In genomic region chr11:95152878-95153856, GRCh38 we compare ENCODE assay signal across 1 cellular context.
TF ChIP-seq lines count a peak whose summit lies in the region.

No MANE protein-coding gene starts in this region.

TF ChIP-seq in K562, 482 proteins besides CTCF, POLR2A, EP300 and RAD21 (continued from another document and continues in another):
- no peak for TF ChIP-seq POLR2B (IDR thresholded peaks at IDR 0.05; ENCODE audit: low read depth, partially characterized antibody)
- peak in 1 of 2 experiments; percentile 48; a peak in 1 of 4 replicates for TF ChIP-seq FOXA3 (CRISPR knock-in tag; conservative IDR thresholded peaks at IDR 0.05 in 1 of 2, IDR thresholded peaks at IDR 0.05 in 1 of 2)
- peak; percentile 52; the same call in 1 of the 2 replicates for TF ChIP-seq ZNF431 (CRISPR knock-in tag; IDR thresholded peaks at IDR 0.05)
- peak; percentile 80; the same call in 1 of the 2 replicates for TF ChIP-seq ETS1 (conservative IDR thresholded peaks at IDR 0.05; ENCODE audit: control insufficient read depth, low read depth, low read length)
- no peak for TF ChIP-seq ZNF551 (CRISPR knock-in tag; IDR thresholded peaks at IDR 0.05)
- TF ChIP-seq ZFP36 (IDR thresholded peaks at IDR 0.05; ENCODE audit: low read depth, low read length, partially characterized antibody): peak; percentile 90
- TF ChIP-seq, protein P1, sequence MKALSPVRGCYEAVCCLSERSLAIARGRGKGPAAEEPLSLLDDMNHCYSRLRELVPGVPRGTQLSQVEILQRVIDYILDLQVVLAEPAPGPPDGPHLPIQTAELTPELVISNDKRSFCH (CRISPR knock-in tag; IDR thresholded peaks at IDR 0.05): no peak
- TF ChIP-seq, protein P1 (tag; IDR thresholded peaks at IDR 0.05): peak; percentile 87
- peak; percentile 95 to 96 for TF ChIP-seq KDM1A (IDR thresholded peaks at IDR 0.05)
- no peak for TF ChIP-seq SIN3B (IDR thresholded peaks at IDR 0.05; ENCODE audit: low read depth)
- TF ChIP-seq ZNF785 (CRISPR knock-in tag; IDR thresholded peaks at IDR 0.05): no peak
- no peak for TF ChIP-seq SRSF7 (optimal IDR thresholded peaks at IDR 0.05; ENCODE audit: low read depth, low read length)
- TF ChIP-seq POLR2AphosphoS2 (IDR thresholded peaks at IDR 0.05; ENCODE audit: low read length): no peak
- no peak for TF ChIP-seq IRF2 (CRISPR knock-in tag; IDR thresholded peaks at IDR 0.05)
- TF ChIP-seq, protein P2, sequence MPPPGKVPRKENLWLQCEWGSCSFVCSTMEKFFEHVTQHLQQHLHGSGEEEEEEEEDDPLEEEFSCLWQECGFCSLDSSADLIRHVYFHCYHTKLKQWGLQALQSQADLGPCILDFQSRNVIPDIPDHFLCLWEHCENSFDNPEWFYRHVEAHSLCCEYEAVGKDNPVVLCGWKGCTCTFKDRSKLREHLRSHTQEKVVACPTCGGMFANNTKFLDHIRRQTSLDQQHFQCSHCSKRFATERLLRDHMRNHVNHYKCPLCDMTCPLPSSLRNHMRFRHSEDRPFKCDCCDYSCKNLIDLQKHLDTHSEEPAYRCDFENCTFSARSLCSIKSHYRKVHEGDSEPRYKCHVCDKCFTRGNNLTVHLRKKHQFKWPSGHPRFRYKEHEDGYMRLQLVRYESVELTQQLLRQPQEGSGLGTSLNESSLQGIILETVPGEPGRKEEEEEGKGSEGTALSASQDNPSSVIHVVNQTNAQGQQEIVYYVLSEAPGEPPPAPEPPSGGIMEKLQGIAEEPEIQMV (tag; conservative IDR thresholded peaks at IDR 0.05; ENCODE audit: low read depth): no peak; the same call in 1 of the 2 replicates
- TF ChIP-seq ZNF324 (CRISPR knock-in tag; IDR thresholded peaks at IDR 0.05): no peak
- no peak for TF ChIP-seq PHF21A (IDR thresholded peaks at IDR 0.05; ENCODE audit: borderline replicate concordance, low read depth)
- TF ChIP-seq, protein P3, sequence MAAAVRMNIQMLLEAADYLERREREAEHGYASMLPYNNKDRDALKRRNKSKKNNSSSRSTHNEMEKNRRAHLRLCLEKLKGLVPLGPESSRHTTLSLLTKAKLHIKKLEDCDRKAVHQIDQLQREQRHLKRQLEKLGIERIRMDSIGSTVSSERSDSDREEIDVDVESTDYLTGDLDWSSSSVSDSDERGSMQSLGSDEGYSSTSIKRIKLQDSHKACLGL (CRISPR knock-in tag; IDR thresholded peaks at IDR 0.05; ENCODE audit: borderline replicate concordance, poor library complexity, severe bottlenecking): no peak
- peak; percentile 79 for TF ChIP-seq CXXC5 (CRISPR knock-in tag; IDR thresholded peaks at IDR 0.05)
- no peak for TF ChIP-seq NR1H2 (CRISPR knock-in tag; IDR thresholded peaks at IDR 0.05)
- TF ChIP-seq, protein P4, sequence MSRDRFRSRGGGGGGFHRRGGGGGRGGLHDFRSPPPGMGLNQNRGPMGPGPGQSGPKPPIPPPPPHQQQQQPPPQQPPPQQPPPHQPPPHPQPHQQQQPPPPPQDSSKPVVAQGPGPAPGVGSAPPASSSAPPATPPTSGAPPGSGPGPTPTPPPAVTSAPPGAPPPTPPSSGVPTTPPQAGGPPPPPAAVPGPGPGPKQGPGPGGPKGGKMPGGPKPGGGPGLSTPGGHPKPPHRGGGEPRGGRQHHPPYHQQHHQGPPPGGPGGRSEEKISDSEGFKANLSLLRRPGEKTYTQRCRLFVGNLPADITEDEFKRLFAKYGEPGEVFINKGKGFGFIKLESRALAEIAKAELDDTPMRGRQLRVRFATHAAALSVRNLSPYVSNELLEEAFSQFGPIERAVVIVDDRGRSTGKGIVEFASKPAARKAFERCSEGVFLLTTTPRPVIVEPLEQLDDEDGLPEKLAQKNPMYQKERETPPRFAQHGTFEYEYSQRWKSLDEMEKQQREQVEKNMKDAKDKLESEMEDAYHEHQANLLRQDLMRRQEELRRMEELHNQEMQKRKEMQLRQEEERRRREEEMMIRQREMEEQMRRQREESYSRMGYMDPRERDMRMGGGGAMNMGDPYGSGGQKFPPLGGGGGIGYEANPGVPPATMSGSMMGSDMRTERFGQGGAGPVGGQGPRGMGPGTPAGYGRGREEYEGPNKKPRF (IDR thresholded peaks at IDR 0.05; ENCODE audit: low read depth, low read length): no peak
- TF ChIP-seq CEBPG (CRISPR knock-in tag; IDR thresholded peaks at IDR 0.05): no peak
- TF ChIP-seq CEBPG (tag; conservative IDR thresholded peaks at IDR 0.05 in 1 of 2, IDR thresholded peaks at IDR 0.05 in 1 of 2): no peak
- TF ChIP-seq, protein P5, sequence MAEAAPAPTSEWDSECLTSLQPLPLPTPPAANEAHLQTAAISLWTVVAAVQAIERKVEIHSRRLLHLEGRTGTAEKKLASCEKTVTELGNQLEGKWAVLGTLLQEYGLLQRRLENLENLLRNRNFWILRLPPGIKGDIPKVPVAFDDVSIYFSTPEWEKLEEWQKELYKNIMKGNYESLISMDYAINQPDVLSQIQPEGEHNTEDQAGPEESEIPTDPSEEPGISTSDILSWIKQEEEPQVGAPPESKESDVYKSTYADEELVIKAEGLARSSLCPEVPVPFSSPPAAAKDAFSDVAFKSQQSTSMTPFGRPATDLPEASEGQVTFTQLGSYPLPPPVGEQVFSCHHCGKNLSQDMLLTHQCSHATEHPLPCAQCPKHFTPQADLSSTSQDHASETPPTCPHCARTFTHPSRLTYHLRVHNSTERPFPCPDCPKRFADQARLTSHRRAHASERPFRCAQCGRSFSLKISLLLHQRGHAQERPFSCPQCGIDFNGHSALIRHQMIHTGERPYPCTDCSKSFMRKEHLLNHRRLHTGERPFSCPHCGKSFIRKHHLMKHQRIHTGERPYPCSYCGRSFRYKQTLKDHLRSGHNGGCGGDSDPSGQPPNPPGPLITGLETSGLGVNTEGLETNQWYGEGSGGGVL (CRISPR knock-in tag; IDR thresholded peaks at IDR 0.05): no peak
- TF ChIP-seq, protein P6, sequence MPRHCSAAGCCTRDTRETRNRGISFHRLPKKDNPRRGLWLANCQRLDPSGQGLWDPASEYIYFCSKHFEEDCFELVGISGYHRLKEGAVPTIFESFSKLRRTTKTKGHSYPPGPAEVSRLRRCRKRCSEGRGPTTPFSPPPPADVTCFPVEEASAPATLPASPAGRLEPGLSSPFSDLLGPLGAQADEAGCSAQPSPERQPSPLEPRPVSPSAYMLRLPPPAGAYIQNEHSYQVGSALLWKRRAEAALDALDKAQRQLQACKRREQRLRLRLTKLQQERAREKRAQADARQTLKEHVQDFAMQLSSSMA (CRISPR knock-in tag; IDR thresholded peaks at IDR 0.05): no peak
- TF ChIP-seq NR3C1 (CRISPR knock-in tag; IDR thresholded peaks at IDR 0.05): no peak
- no peak for TF ChIP-seq HDAC6 (IDR thresholded peaks at IDR 0.05; ENCODE audit: low read depth, low read length)
- peak; percentile 80 for TF ChIP-seq ARHGAP35 (IDR thresholded peaks at IDR 0.05; ENCODE audit: partially characterized antibody)
- no peak for TF ChIP-seq ZNF699 (CRISPR knock-in tag; IDR thresholded peaks at IDR 0.05; ENCODE audit: insufficient replicate concordance)
- peak in 1 of 2 experiments; percentile 71; a peak in 2 of 4 replicates for TF ChIP-seq ETV6 (IDR thresholded peaks at IDR 0.05; ENCODE audit: borderline replicate concordance in 1 of 2, low read depth in 2 of 2, low read length in 1 of 2)
- TF ChIP-seq ETV6 (CRISPR knock-in tag; IDR thresholded peaks at IDR 0.05; ENCODE audit: borderline replicate concordance): no peak
- no peak for TF ChIP-seq RBFOX2 (IDR thresholded peaks at IDR 0.05; ENCODE audit: low read depth, low read length)
- TF ChIP-seq, protein P7, sequence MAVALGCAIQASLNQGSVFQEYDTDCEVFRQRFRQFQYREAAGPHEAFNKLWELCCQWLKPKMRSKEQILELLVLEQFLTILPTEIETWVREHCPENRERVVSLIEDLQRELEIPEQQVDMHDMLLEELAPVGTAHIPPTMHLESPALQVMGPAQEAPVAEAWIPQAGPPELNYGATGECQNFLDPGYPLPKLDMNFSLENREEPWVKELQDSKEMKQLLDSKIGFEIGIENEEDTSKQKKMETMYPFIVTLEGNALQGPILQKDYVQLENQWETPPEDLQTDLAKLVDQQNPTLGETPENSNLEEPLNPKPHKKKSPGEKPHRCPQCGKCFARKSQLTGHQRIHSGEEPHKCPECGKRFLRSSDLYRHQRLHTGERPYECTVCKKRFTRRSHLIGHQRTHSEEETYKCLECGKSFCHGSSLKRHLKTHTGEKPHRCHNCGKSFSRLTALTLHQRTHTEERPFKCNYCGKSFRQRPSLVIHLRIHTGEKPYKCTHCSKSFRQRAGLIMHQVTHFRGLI (CRISPR knock-in tag; IDR thresholded peaks at IDR 0.05): no peak
- no peak for TF ChIP-seq ZFPM2 (CRISPR knock-in tag; IDR thresholded peaks at IDR 0.05)
- peak; percentile 99 for TF ChIP-seq KLF16 (IDR thresholded peaks at IDR 0.05)
- peak; percentile 53; the same call in 1 of the 2 replicates for TF ChIP-seq ARID3A (IDR thresholded peaks at IDR 0.05; ENCODE audit: borderline replicate concordance, low read depth, low read length)
- peak; percentile 94 for TF ChIP-seq KHSRP (IDR thresholded peaks at IDR 0.05)
- no peak for TF ChIP-seq PREB (CRISPR knock-in tag; IDR thresholded peaks at IDR 0.05)
- peak; percentile 96 for TF ChIP-seq HLTF (IDR thresholded peaks at IDR 0.05)
- TF ChIP-seq JUND (IDR thresholded peaks at IDR 0.05; ENCODE audit: borderline replicate concordance, low read depth, low read length): peak; percentile 83
- peak; percentile 76; the same call in 2 of the 3 replicates for TF ChIP-seq JUND (tag; IDR thresholded peaks at IDR 0.05; ENCODE audit: borderline replicate concordance, low read depth, low read length)
- TF ChIP-seq ZNF444 (CRISPR knock-in tag; IDR thresholded peaks at IDR 0.05): no peak
- TF ChIP-seq ZNF717 (CRISPR knock-in tag; IDR thresholded peaks at IDR 0.05): no peak
- TF ChIP-seq PHTF2 (CRISPR knock-in tag; IDR thresholded peaks at IDR 0.05): no peak
- no peak for TF ChIP-seq NEUROD1 (IDR thresholded peaks at IDR 0.05; ENCODE audit: borderline replicate concordance, low read depth, low read length, partially characterized antibody)
- no peak for TF ChIP-seq ZNF507 (tag; conservative IDR thresholded peaks at IDR 0.05)
- no peak for TF ChIP-seq ZNF696 (CRISPR knock-in tag; conservative IDR thresholded peaks at IDR 0.05)
- TF ChIP-seq ZFX (CRISPR knock-in tag; IDR thresholded peaks at IDR 0.05): no peak
- no peak; the same call in 1 of the 2 replicates for TF ChIP-seq ZNF224 (CRISPR knock-in tag; IDR thresholded peaks at IDR 0.05)
- TF ChIP-seq ZNF561 (CRISPR knock-in tag; conservative IDR thresholded peaks at IDR 0.05): no peak
- TF ChIP-seq CTCFL (IDR thresholded peaks at IDR 0.05; ENCODE audit: borderline replicate concordance, insufficient read depth, low read depth, low read length, poor library complexity, severe bottlenecking): no peak
- no peak for TF ChIP-seq ZC3H4 (CRISPR knock-in tag; IDR thresholded peaks at IDR 0.05; ENCODE audit: borderline replicate concordance)
- peak; percentile 98 for TF ChIP-seq HDAC3 (IDR thresholded peaks at IDR 0.05; ENCODE audit: borderline replicate concordance, partially characterized antibody)
- no peak for TF ChIP-seq BDP1 (IDR thresholded peaks at IDR 0.05; ENCODE audit: insufficient read depth, insufficient read length)
- TF ChIP-seq ZNF778 (CRISPR knock-in tag; IDR thresholded peaks at IDR 0.05): no peak
- peak; percentile 75 for TF ChIP-seq ZNF311 (CRISPR knock-in tag; IDR thresholded peaks at IDR 0.05)
- TF ChIP-seq RBM25 (IDR thresholded peaks at IDR 0.05; ENCODE audit: low read depth, low read length, severe bottlenecking): peak; percentile 56
- peak; percentile 90 for TF ChIP-seq NFATC3 (IDR thresholded peaks at IDR 0.05)
- TF ChIP-seq GABPB2 (CRISPR knock-in tag; conservative IDR thresholded peaks at IDR 0.05): no peak
- TF ChIP-seq OTX1 (CRISPR knock-in tag; IDR thresholded peaks at IDR 0.05): no peak
- peak; percentile 94 for TF ChIP-seq BCOR (IDR thresholded peaks at IDR 0.05)
- no peak for TF ChIP-seq KLF13 (tag; IDR thresholded peaks at IDR 0.05; ENCODE audit: borderline replicate concordance, low read depth)
